17 cellular contexts compared by ENCODE assay signal in the genomic region with DNA sequence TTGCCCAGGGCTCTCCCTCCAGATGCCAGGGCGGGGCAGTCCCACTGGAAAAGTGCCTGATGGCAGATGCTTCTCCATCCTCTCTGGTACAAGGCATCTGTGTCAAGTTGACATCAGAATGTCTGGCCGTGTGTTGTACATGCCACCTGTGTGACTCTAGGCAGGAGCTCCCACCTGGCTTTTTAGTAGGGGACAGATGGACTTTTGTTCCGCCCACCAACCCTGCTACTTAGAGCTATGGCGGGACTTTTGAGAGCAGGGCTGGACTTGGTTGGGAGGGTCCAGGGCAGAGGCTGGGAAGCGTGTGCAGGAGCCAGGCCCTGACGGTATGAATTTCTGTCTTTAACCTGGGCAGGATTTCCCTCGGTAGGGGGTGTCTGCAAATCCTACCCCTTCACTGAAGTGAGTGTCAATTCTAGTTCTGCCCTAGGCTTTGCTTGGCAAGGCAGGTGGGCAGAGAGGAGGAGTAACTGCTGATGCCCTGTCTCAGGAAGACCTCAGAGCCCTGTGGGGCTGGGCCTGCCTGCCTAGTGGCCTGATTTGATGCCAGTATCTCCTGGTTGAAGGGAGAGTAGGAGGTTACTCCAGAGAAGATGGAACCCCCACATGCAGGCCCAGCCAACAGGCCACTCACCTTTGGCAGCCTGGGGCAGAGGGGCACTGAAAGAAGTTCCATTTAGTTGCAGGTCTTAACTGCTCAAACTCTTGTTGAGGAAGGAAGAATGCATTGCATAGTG.
A peak's percentile ranks its signal among the peaks of the same experiment; 100 is the strongest.
DNase-seq lines count a peak whose midpoint lies in the region; ATAC-seq, FAIRE-seq and TF ChIP-seq lines count a peak whose summit lies in the region.
"Had no signal": no experiment of that assay in that cellular context is flagged by ENCODE, and none has a peak within 500 bp of the region (broad histone marks: within the 10 kb centered on the region; RNA-seq: fewer than 3 reads in every experiment).

No MANE protein-coding gene starts in this region.

- no peaks in the 10 kb centered on the region for H3K79me2 ChIP-seq in astrocyte (ENCODE audit: insufficient read depth, low read length)

- no peak overlapping the region for H3K4me2 ChIP-seq in astrocyte (ENCODE audit: low read length)

- TF ChIP-seq CTCF in astrocyte (IDR thresholded peaks at IDR 0.05; ENCODE audit: insufficient read depth, low read depth, low read length) (no peak), nephron (IDR thresholded peaks at IDR 0.05; ENCODE audit: unreplicated experiment in 3 of 3) (no peak), transverse colon (IDR thresholded peaks at IDR 0.05) (no peak)

- H3K9ac ChIP-seq in astrocyte (ENCODE audit: low read length) = no peak overlapping the region

- in situ Hi-C loops in transverse colon (cut with MboI; ENCODE audit: low pct_ligation_motif_present in 1 of 4, low pct_unique_long_range_greater_than_20kb in 1 of 4, low sequenced_read_pairs in 3 of 4) = loop anchor here in 1 of 4 donors (25.0 kb wide), 1 partner anchor 254 kb away; no protein-coding TSS in a partner anchor

- H3K27me3 Mint-ChIP-seq in astrocyte (ENCODE audit: low read depth, unreplicated experiment) = no peaks in the 10 kb centered on the region
- H3K27me3 Mint-ChIP-seq in nephron (ENCODE audit: low read depth) = no peaks in the 10 kb centered on the region

- H2AFZ ChIP-seq in astrocyte (ENCODE audit: low read depth, low read length) = no peak overlapping the region

- peak; percentile 85 for DNase-seq in NCI-H1694 treated with DMSO at 0.1 percent for 48 hours (lab: John Stamatoyannopoulos, UW)
- DNase-seq in astrocyte (ENCODE audit: low read depth) = no peak
- DNase-seq in transverse colon = peak; percentile 4
- no peak for DNase-seq in effector CD8-positive, alpha-beta T cell (lab: John Stamatoyannopoulos, UW)
- DNase-seq: COR-L47, Kasumi-1, MM.1S, NCI-H1092 treated with DMSO at 0.1 percent for 48 hours, NCI-H2107, NCI-H748 treated with DMSO at 0.1 percent for 48 hours, OCI-M1 had no signal

- H3K27ac ChIP-seq in astrocyte (ENCODE audit: low read depth, low read length) (no peak overlapping the region), transverse colon (no peak overlapping the region)
- H3K27ac ChIP-seq: RWPE1 had no signal

- no peaks in the 10 kb centered on the region for H3K36me3 ChIP-seq in astrocyte (ENCODE audit: insufficient read depth, low read length)
- H3K36me3 ChIP-seq in transverse colon = no peaks in the 10 kb centered on the region
- H3K36me3 ChIP-seq: HAP-1 had no signal

- H3K4me1 Mint-ChIP-seq in astrocyte (ENCODE audit: low read depth, unreplicated experiment) = peaks cover 16% of the 10 kb centered on the region
- peaks cover 31% of the 10 kb centered on the region for H3K4me1 Mint-ChIP-seq in nephron
- H3K4me1 Mint-ChIP-seq: IgD-negative memory B cell had no signal

- TF ChIP-seq POLR2A in transverse colon (IDR thresholded peaks at IDR 0.05) = no peak

- TF ChIP-seq EP300 in transverse colon (IDR thresholded peaks at IDR 0.05; ENCODE audit: low read depth) = no peak

- 82% methylated on average over 7 of the region's 7 CpGs; no CpG with 5 or more reads in 1 of the 2 donors for WGBS in transverse colon (ENCODE audit: low coverage in 1 of 2), 2 donors

- intact Hi-C loops in transverse colon (cut with DNase I; ENCODE audit: low total_unique reads) = no loop called here

- H3K4me1 ChIP-seq in astrocyte (ENCODE audit: insufficient read depth, low read length) = no peaks in the 10 kb centered on the region
- no peaks in the 10 kb centered on the region for H3K4me1 ChIP-seq in transverse colon
- H3K4me1 ChIP-seq: HAP-1 had no signal

- no peak overlapping the region for H3K4me3 ChIP-seq in astrocyte (ENCODE audit: insufficient read depth, low read depth, low read length)
- H3K4me3 ChIP-seq in transverse colon = no peak overlapping the region
- H3K4me3 ChIP-seq: HAP-1 had no signal

- H3K27me3 ChIP-seq in astrocyte (ENCODE audit: insufficient read depth, low read length) (no peaks in the 10 kb centered on the region), transverse colon (no peaks in the 10 kb centered on the region)

- H3K27ac Mint-ChIP-seq in astrocyte (ENCODE audit: unreplicated experiment) (peak overlapping the region; percentile 58), nephron (peak overlapping the region; percentile 81 to 92 (median 83))
- H3K27ac Mint-ChIP-seq: IgD-negative memory B cell had no signal

- no peak overlapping the region for H3K4me3 Mint-ChIP-seq in astrocyte (ENCODE audit: unreplicated experiment)
- H3K4me3 Mint-ChIP-seq in nephron = no peak overlapping the region
- H3K4me3 Mint-ChIP-seq: IgD-negative memory B cell had no signal

- H3K9me3 Mint-ChIP-seq in astrocyte (ENCODE audit: unreplicated experiment) (no peaks in the 10 kb centered on the region), nephron (peaks cover 10% of the 10 kb centered on the region)

- no peaks in the 10 kb centered on the region for H3K36me3 Mint-ChIP-seq in astrocyte (ENCODE audit: low read depth, unreplicated experiment)
- no peaks in the 10 kb centered on the region for H3K36me3 Mint-ChIP-seq in nephron (ENCODE audit: low read depth)
- H3K36me3 Mint-ChIP-seq: IgD-negative memory B cell had no signal

- H3K9me3 ChIP-seq in astrocyte (ENCODE audit: insufficient read depth, low read depth, low read length) (no peaks in the 10 kb centered on the region), transverse colon (no peaks in the 10 kb centered on the region)
- H3K9me3 ChIP-seq: HAP-1 had no signal

- FAIRE-seq in astrocyte (lab: Jason Lieb, UNC) = no peak

- no peaks in the 10 kb centered on the region for H4K20me1 ChIP-seq in astrocyte (ENCODE audit: insufficient read depth, low read length)

- ATAC-seq in HG03196 (IDR thresholded peaks at IDR 0.05; ENCODE audit: unreplicated experiment) = no peak
- no peak for ATAC-seq in HG02759 (IDR thresholded peaks at IDR 0.05; ENCODE audit: unreplicated experiment)

Comparison
In these comparisons a context has a peak if more than half of its experiments do, and no peak if none do; other contexts are left out.
1. DNase-seq: peak in NCI-H1694 treated with DMSO at 0.1 percent for 48 hours (single experiment) and transverse colon (single experiment); none in astrocyte (single experiment) and effector CD8-positive, alpha-beta T cell (single experiment).